ENCODE assay signal across 8 cellular contexts in the genomic region with DNA sequence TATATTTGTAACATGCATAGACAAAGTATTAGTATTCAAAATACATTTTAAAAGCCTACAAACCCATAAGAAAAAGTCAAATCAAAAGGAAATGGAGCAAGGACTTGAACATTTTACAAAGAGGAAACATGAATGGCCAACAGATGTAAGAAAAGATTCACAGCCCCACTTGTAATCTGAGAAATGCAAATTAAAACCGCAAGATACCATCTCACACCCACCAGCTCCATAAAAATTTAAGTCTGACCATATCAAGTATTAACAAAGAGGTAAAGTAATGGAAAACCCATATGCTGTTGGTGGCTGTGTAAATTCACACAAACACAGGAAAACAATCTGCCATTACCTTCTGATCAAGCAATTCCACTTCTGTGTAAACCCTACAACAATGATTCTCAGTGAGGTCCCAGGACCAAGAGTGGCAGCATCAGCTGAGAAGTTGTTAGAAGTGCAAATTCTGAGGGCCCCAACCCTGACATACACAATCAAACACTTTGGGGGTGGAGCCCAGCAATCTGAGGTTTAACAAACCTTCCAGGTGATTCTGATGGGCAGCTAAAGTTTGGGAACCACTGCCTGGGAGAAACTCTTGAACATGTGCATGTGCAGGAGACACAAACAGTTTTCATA. TPM values are rescaled to one million over a fixed set of nuclear protein-coding genes. Genes with fewer than 3 reads are reported as not detected.
A peak's percentile ranks its signal among the peaks of the same experiment; 100 is the strongest.
DNase-seq lines count a peak whose midpoint lies in the region; ATAC-seq, FAIRE-seq and TF ChIP-seq lines count a peak whose summit lies in the region.

No MANE protein-coding gene starts in this region.

- H3K4me3 Mint-ChIP-seq in activated T-helper 2 cell treated with anti-CD3 and anti-CD28 coated beads, Interferon-gamma antibody, Interleukin-2, Interleukin-4, amounts not matched to agents 10 μg/mL and 5 μg/mL and 100 μg/mL, durations not matched to agents 14 hours and 24 hours and 36 hours (ENCODE audit: low read depth) = peak overlapping the region; percentile 18
- no peak overlapping the region for H3K4me3 Mint-ChIP-seq in progenitor cell of endocrine pancreas (ENCODE audit: low read depth)

- ATAC-seq in HG03066 (IDR thresholded peaks at IDR 0.05; ENCODE audit: low read depth, unreplicated experiment) = peak; percentile 75
- no peak for ATAC-seq in upper lobe of right lung
- no peak for ATAC-seq in HG03045 (IDR thresholded peaks at IDR 0.05; ENCODE audit: unreplicated experiment)

- no peaks in the 10 kb centered on the region for H3K27me3 ChIP-seq in upper lobe of right lung

- no peak for TF ChIP-seq CTCF in progenitor cell of endocrine pancreas (IDR thresholded peaks at IDR 0.05; ENCODE audit: unreplicated experiment)
- TF ChIP-seq CTCF in upper lobe of right lung (IDR thresholded peaks at IDR 0.05) = no peak

- no peaks in the 10 kb centered on the region for H3K9me3 ChIP-seq in upper lobe of right lung

- H3K4me1 Mint-ChIP-seq in activated T-helper 2 cell treated with anti-CD3 and anti-CD28 coated beads, Interferon-gamma antibody, Interleukin-2, Interleukin-4, amounts not matched to agents 10 μg/mL and 5 μg/mL and 100 μg/mL, durations not matched to agents 14 hours and 24 hours and 36 hours (ENCODE audit: low read depth) = peaks cover 54% of the 10 kb centered on the region
- H3K4me1 Mint-ChIP-seq in progenitor cell of endocrine pancreas (ENCODE audit: low read depth) = peaks cover 28% of the 10 kb centered on the region

- intact Hi-C loops in activated T-helper 2 cell treated with anti-CD3 and anti-CD28 coated beads, Interferon-gamma antibody, Interleukin-2, Interleukin-4, amounts not matched to agents 10 μg/mL and 5 μg/mL and 100 μg/mL, durations not matched to agents 14 hours and 24 hours and 36 hours (cut with micrococcal nuclease) = no loop called here
- intact Hi-C loops in upper lobe of right lung (cut with DNase I) = no loop called here

- H3K27ac Mint-ChIP-seq in activated T-helper 2 cell treated with anti-CD3 and anti-CD28 coated beads, Interferon-gamma antibody, Interleukin-2, Interleukin-4, amounts not matched to agents 10 μg/mL and 5 μg/mL and 100 μg/mL, durations not matched to agents 14 hours and 24 hours and 36 hours = peak overlapping the region; percentile 74
- peak overlapping the region; percentile 89 for H3K27ac Mint-ChIP-seq in progenitor cell of endocrine pancreas

- H3K27ac ChIP-seq in upper lobe of right lung = no peak overlapping the region

- peaks cover 39% of the 10 kb centered on the region for H3K36me3 ChIP-seq in upper lobe of right lung

- no peaks in the 10 kb centered on the region for H3K27me3 Mint-ChIP-seq in activated T-helper 2 cell treated with anti-CD3 and anti-CD28 coated beads, Interferon-gamma antibody, Interleukin-2, Interleukin-4, amounts not matched to agents 10 μg/mL and 5 μg/mL and 100 μg/mL, durations not matched to agents 14 hours and 24 hours and 36 hours (ENCODE audit: low read depth)
- H3K27me3 Mint-ChIP-seq in progenitor cell of endocrine pancreas = no peaks in the 10 kb centered on the region

- peaks cover 42% of the 10 kb centered on the region for H3K4me1 ChIP-seq in upper lobe of right lung

- no peak overlapping the region for H3K4me3 ChIP-seq in upper lobe of right lung

- no peak for DNase-seq in GM18507 (ENCODE audit: extremely low spot score, insufficient read length, low read depth)
- no peak for DNase-seq in activated T-helper 2 cell treated with anti-CD3 and anti-CD28 coated beads, Interferon-gamma antibody, Interleukin-2, Interleukin-4, amounts not matched to agents 10 μg/mL and 5 μg/mL and 100 μg/mL, durations not matched to agents 14 hours and 24 hours and 36 hours (ENCODE audit: low spot score)
- no peak for DNase-seq in progenitor cell of endocrine pancreas (ENCODE audit: low spot score, unreplicated experiment)
- no peak for DNase-seq in NCI-H1417 treated with DMSO at 0.1 percent for 48 hours (lab: John Stamatoyannopoulos, UW)
- DNase-seq in upper lobe of right lung = no peak
- no peak for DNase-seq in SW 1271 (lab: John Stamatoyannopoulos, UW)

- no peaks in the 10 kb centered on the region for H3K9me3 Mint-ChIP-seq in activated T-helper 2 cell treated with anti-CD3 and anti-CD28 coated beads, Interferon-gamma antibody, Interleukin-2, Interleukin-4, amounts not matched to agents 10 μg/mL and 5 μg/mL and 100 μg/mL, durations not matched to agents 14 hours and 24 hours and 36 hours
- H3K9me3 Mint-ChIP-seq in progenitor cell of endocrine pancreas (ENCODE audit: low read depth) = no peaks in the 10 kb centered on the region

- FAIRE-seq in GM18507 (lab: Jason Lieb, UNC) = peak; percentile 36

- peaks cover 90% of the 10 kb centered on the region for H3K36me3 Mint-ChIP-seq in activated T-helper 2 cell treated with anti-CD3 and anti-CD28 coated beads, Interferon-gamma antibody, Interleukin-2, Interleukin-4, amounts not matched to agents 10 μg/mL and 5 μg/mL and 100 μg/mL, durations not matched to agents 14 hours and 24 hours and 36 hours (ENCODE audit: low read depth)
- H3K36me3 Mint-ChIP-seq in progenitor cell of endocrine pancreas (ENCODE audit: insufficient read depth) = peaks cover 30% of the 10 kb centered on the region

RNA-seq across cellular contexts. Expression of a gene that starts 30.9 kb away (rescaled TPM):
- 313 and 326 TPM in 2 replicates for total RNA-seq in activated T-helper 2 cell treated with anti-CD3 and anti-CD28 coated beads, Interferon-gamma antibody, Interleukin-2, Interleukin-4, amounts not matched to agents 10 μg/mL and 5 μg/mL and 100 μg/mL, durations not matched to agents 14 hours and 24 hours and 36 hours
- 130 and 136 TPM in 2 replicates for total RNA-seq in progenitor cell of endocrine pancreas
- total RNA-seq in upper lobe of right lung = 174 TPM

RNA-seq across cellular contexts. Expression of a gene that starts 47.3 kb away (rescaled TPM):
- 82.8 and 83.0 TPM in 2 replicates for total RNA-seq in activated T-helper 2 cell treated with anti-CD3 and anti-CD28 coated beads, Interferon-gamma antibody, Interleukin-2, Interleukin-4, amounts not matched to agents 10 μg/mL and 5 μg/mL and 100 μg/mL, durations not matched to agents 14 hours and 24 hours and 36 hours
- total RNA-seq in progenitor cell of endocrine pancreas = 71.9 and 77.0 TPM in 2 replicates
- 1.6 TPM for total RNA-seq in upper lobe of right lung

RNA-seq across cellular contexts. Expression of a gene that starts 54.0 kb away (rescaled TPM):
- not detected in 2 replicates for total RNA-seq in activated T-helper 2 cell treated with anti-CD3 and anti-CD28 coated beads, Interferon-gamma antibody, Interleukin-2, Interleukin-4, amounts not matched to agents 10 μg/mL and 5 μg/mL and 100 μg/mL, durations not matched to agents 14 hours and 24 hours and 36 hours
- total RNA-seq in progenitor cell of endocrine pancreas (not detected in 2 replicates), upper lobe of right lung (19.1 TPM)

Comparison
In these comparisons a context has a peak if more than half of its experiments do, and no peak if none do; other contexts are left out.
1. RNA of a gene that starts 47.3 kb away (total RNA-seq): 82.8 to 83.0 TPM in activated T-helper 2 cell treated with anti-CD3 and anti-CD28 coated beads, Interferon-gamma antibody, Interleukin-2, Interleukin-4, amounts not matched to agents 10 μg/mL and 5 μg/mL and 100 μg/mL, durations not matched to agents 14 hours and 24 hours and 36 hours and 71.9 to 77.0 TPM in progenitor cell of endocrine pancreas; 1.6 TPM in upper lobe of right lung (single experiment); every median in the first group is over 10 times any median in the second.
2. RNA of a gene that starts 54.0 kb away (total RNA-seq): 19.1 TPM in upper lobe of right lung (single experiment); not detected in activated T-helper 2 cell treated with anti-CD3 and anti-CD28 coated beads, Interferon-gamma antibody, Interleukin-2, Interleukin-4, amounts not matched to agents 10 μg/mL and 5 μg/mL and 100 μg/mL, durations not matched to agents 14 hours and 24 hours and 36 hours and not detected in progenitor cell of endocrine pancreas; every median in the first group is over 10 times any median in the second.